ENCODE assay signal across 27 cellular contexts in genomic region chr1:199704231-199704630, GRCh38.
"Had no signal": no experiment of that assay in that cellular context is flagged by ENCODE, and none has a peak within 500 bp of the region (broad histone marks: within the 10 kb centered on the region; RNA-seq: fewer than 3 reads in every experiment).

No MANE protein-coding gene starts in this region.

- DNase-seq: islet precursor cell; left ventricle myocardium superior; lower lobe of right lung; mesendoderm; naive B cell; natural killer cell; nucleus accumbens; pancreas; posterior cingulate gyrus; retina; right cardiac atrium; sigmoid colon; small intestine; spleen; stimulated activated CD4-positive, alpha-beta T cell treated with anti-CD3 and anti-CD28 coated beads, Interleukin-4, amount 100 ng/mL, for 24 hours; stimulated activated naive CD4-positive, alpha-beta T cell; tibial artery; trophoblast cell; upper lobe of right lung had no signal

- H3K4me1 ChIP-seq: lower lobe of right lung, pancreas, prostate gland, sigmoid colon, spleen, suprapubic skin, tibial artery, upper lobe of right lung had no signal

- H3K79me2 ChIP-seq: hepatocyte had no signal

- H3K9me3 ChIP-seq: lower lobe of right lung, pancreas, prostate gland, sigmoid colon, spleen, suprapubic skin, thoracic aorta, tibial artery, upper lobe of right lung had no signal

- H3K4me3 ChIP-seq: hepatocyte, lower lobe of right lung, pancreas, prostate gland, sigmoid colon, spleen, suprapubic skin, thoracic aorta, tibial artery, upper lobe of right lung had no signal

- H3K36me3 ChIP-seq: lower lobe of right lung, pancreas, prostate gland, sigmoid colon, spleen, suprapubic skin, thoracic aorta, tibial artery, upper lobe of right lung had no signal

- H3K27me3 ChIP-seq: hepatocyte, sigmoid colon, suprapubic skin, tibial artery, upper lobe of right lung had no signal

- H2AFZ ChIP-seq: hepatocyte had no signal

- H3K4me2 ChIP-seq: hepatocyte had no signal

- H3K36me3 Mint-ChIP-seq: mesothelial cell of epicardium; naive B cell; natural killer cell; stimulated activated effector memory CD8-positive, alpha-beta T cell treated with anti-CD3 and anti-CD28 coated beads, Interleukin-12 subunit alpha, Interleukin-12 subunit beta, amount 100 ng/mL, for 72 hours had no signal

- ATAC-seq: left ventricle myocardium superior; lower lobe of right lung; natural killer cell; pancreas; right cardiac atrium; stimulated activated effector memory CD8-positive, alpha-beta T cell treated with anti-CD3 and anti-CD28 coated beads, Interleukin-12 subunit alpha, Interleukin-12 subunit beta, amount 100 ng/mL, for 72 hours; upper lobe of right lung had no signal

- H3K4me1 Mint-ChIP-seq: naive B cell; natural killer cell; stimulated activated effector memory CD8-positive, alpha-beta T cell treated with anti-CD3 and anti-CD28 coated beads, Interleukin-12 subunit alpha, Interleukin-12 subunit beta, amount 100 ng/mL, for 72 hours had no signal

- H3K9me3 Mint-ChIP-seq: mesothelial cell of epicardium; natural killer cell; stimulated activated effector memory CD8-positive, alpha-beta T cell treated with anti-CD3 and anti-CD28 coated beads, Interleukin-12 subunit alpha, Interleukin-12 subunit beta, amount 100 ng/mL, for 72 hours; stimulated activated naive CD8-positive, alpha-beta T cell treated with anti-CD3 and anti-CD28 coated beads, Interleukin-15, Interleukin-2, amounts not matched to agents 100 ng/mL and 50 ng/mL, for 24 hours had no signal

- H3K27ac ChIP-seq: hepatocyte, lower lobe of right lung, pancreas, prostate gland, sigmoid colon, spleen, suprapubic skin, thoracic aorta, tibial artery, upper lobe of right lung had no signal

- H3K4me3 Mint-ChIP-seq: mesothelial cell of epicardium; naive B cell; natural killer cell; stimulated activated effector memory CD8-positive, alpha-beta T cell treated with anti-CD3 and anti-CD28 coated beads, Interleukin-12 subunit alpha, Interleukin-12 subunit beta, amount 100 ng/mL, for 72 hours; stimulated activated naive CD8-positive, alpha-beta T cell treated with anti-CD3 and anti-CD28 coated beads, Interleukin-15, Interleukin-2, amounts not matched to agents 100 ng/mL and 50 ng/mL, for 24 hours had no signal

- H3K27ac Mint-ChIP-seq: mesothelial cell of epicardium; naive B cell; natural killer cell; stimulated activated effector memory CD8-positive, alpha-beta T cell treated with anti-CD3 and anti-CD28 coated beads, Interleukin-12 subunit alpha, Interleukin-12 subunit beta, amount 100 ng/mL, for 72 hours; stimulated activated naive CD8-positive, alpha-beta T cell treated with anti-CD3 and anti-CD28 coated beads, Interleukin-15, Interleukin-2, amounts not matched to agents 100 ng/mL and 50 ng/mL, for 24 hours had no signal

- FAIRE-seq: pancreas, small intestine, urothelium cell line had no signal
